In genomic region chr16:89105599-89106151, GRCh38 we compare ENCODE assay signal across 17 cellular contexts. TPM values are rescaled to one million over a fixed set of nuclear protein-coding genes. Genes with fewer than 3 reads are reported as not detected.
DNase-seq lines count a peak whose midpoint lies in the region; ATAC-seq, FAIRE-seq and TF ChIP-seq lines count a peak whose summit lies in the region.
"Had no signal": no experiment of that assay in that cellular context is flagged by ENCODE, and none has a peak within 500 bp of the region (broad histone marks: within the 10 kb centered on the region; RNA-seq: fewer than 3 reads in every experiment).

No MANE protein-coding gene starts in this region.

- no peak overlapping the region for H3K4me3 Mint-ChIP-seq in stimulated activated effector memory CD8-positive, alpha-beta T cell treated with anti-CD3 and anti-CD28 coated beads, Interleukin-12 subunit alpha, Interleukin-12 subunit beta, amount 100 ng/mL, for 72 hours
- H3K4me3 Mint-ChIP-seq: H9 had no signal

- peaks cover 5% of the 10 kb centered on the region; the same call in 1 of the 2 replicates for H3K4me1 ChIP-seq in GM12878 (ENCODE audit: control insufficient read depth, insufficient read depth, low read length)
- H3K4me1 ChIP-seq in kidney (ENCODE audit: control insufficient read depth in 1 of 2, insufficient read depth in 1 of 2, low read depth in 1 of 2, low read length in 2 of 2), result no peaks in the 10 kb centered on the region
- H3K4me1 ChIP-seq in SK-N-SH (ENCODE audit: control insufficient read depth in 1 of 2, insufficient read depth in 2 of 2, low read depth in 1 of 2, low read length in 1 of 2), result no peaks in the 10 kb centered on the region
- H3K4me1 ChIP-seq: SJSA1 had no signal

- H3K36me3 ChIP-seq in GM12878 (ENCODE audit: control insufficient read depth in 2 of 2, insufficient read depth in 2 of 2, low read length in 1 of 2) (peaks cover 20 to 38% of the 10 kb centered on the region in 2 experiments; a peak in 3 of 4 replicates), kidney (ENCODE audit: control insufficient read depth in 1 of 2, insufficient read depth in 2 of 2, low read length in 2 of 2) (peaks cover 18 to 38% of the 10 kb centered on the region in 2 donors), SK-N-SH (replicated peaks in 1 of 2; ENCODE audit: control insufficient read depth in 1 of 2, insufficient read depth in 2 of 2, low read length in 1 of 2) (peaks cover 0 to 55% of the 10 kb centered on the region in 2 experiments)

- no peak overlapping the region for H3K4me3 ChIP-seq in GM12878
- H3K4me3 ChIP-seq in kidney (ENCODE audit: low read length in 2 of 2), result no peak overlapping the region
- no peak overlapping the region for H3K4me3 ChIP-seq in SK-N-SH (ENCODE audit: low read depth in 2 of 2, low read length in 1 of 2)
- H3K4me3 ChIP-seq: SJSA1 had no signal

- H3K27ac Mint-ChIP-seq in activated naive CD4-positive, alpha-beta T cell treated with anti-CD3 and anti-CD28 coated beads, Interleukin-2, amount 50 U/mL, for 72 hours, result peak overlapping the region in 1 of 2 donors; percentile 40
- peak overlapping the region; percentile 79 for H3K27ac Mint-ChIP-seq in stimulated activated effector memory CD8-positive, alpha-beta T cell treated with anti-CD3 and anti-CD28 coated beads, Interleukin-12 subunit alpha, Interleukin-12 subunit beta, amount 100 ng/mL, for 72 hours
- H3K27ac Mint-ChIP-seq: H9 had no signal

- no peak for TF ChIP-seq RAD21 in GM12878 (IDR thresholded peaks at IDR 0.05; ENCODE audit: insufficient read depth, low read depth, low read length)
- no peak for TF ChIP-seq RAD21 in SK-N-SH (IDR thresholded peaks at IDR 0.05; ENCODE audit: low read length)

- ATAC-seq in activated naive CD4-positive, alpha-beta T cell treated with anti-CD3 and anti-CD28 coated beads, Interleukin-2, amount 50 U/mL, for 72 hours, result no peak
- ATAC-seq in GM12878, result no peak
- ATAC-seq in stimulated activated effector memory CD8-positive, alpha-beta T cell treated with anti-CD3 and anti-CD28 coated beads, Interleukin-12 subunit alpha, Interleukin-12 subunit beta, amount 100 ng/mL, for 72 hours, result no peak

- H3K79me2 ChIP-seq in GM12878 (ENCODE audit: control insufficient read depth, insufficient read depth, low read length) (no peaks in the 10 kb centered on the region; the same call in 1 of the 2 replicates), SK-N-SH (ENCODE audit: insufficient read depth) (no peaks in the 10 kb centered on the region)

- no peak overlapping the region for H3K4me2 ChIP-seq in GM12878 (ENCODE audit: control insufficient read depth, insufficient read depth)
- H3K4me2 ChIP-seq in SK-N-SH, result no peak overlapping the region

- TF ChIP-seq POLR2A in GM12878 (IDR thresholded peaks at IDR 0.05; ENCODE audit: low read depth, low read length), result 0 out of 2 replicates have a peak, but pooled peaks have one; percentile 37

- no peak overlapping the region for H3K9ac ChIP-seq in GM12878 (ENCODE audit: control insufficient read depth, insufficient read depth, low read length)
- no peak overlapping the region for H3K9ac ChIP-seq in kidney (ENCODE audit: low read length in 2 of 2)
- H3K9ac ChIP-seq in SK-N-SH, result no peak overlapping the region

- SMC1A ChIA-PET in GM12878 (lab: Charles Lee; ENCODE audit: uncharacterized antibody, unreplicated experiment), result interaction anchor here (1.0 kb wide), 2 partner anchors 9 to 11 kb away, joined by 3 read pairs; no protein-coding TSS in a partner anchor

- RAD21 ChIA-PET in GM12878 (lab: Charles Lee; ENCODE audit: unreplicated experiment), result interaction anchor here (0.8 to 1.8 kb wide), 3 partner anchors 9 to 133 kb away, joined by 3 to 7 read pairs (median 3); no protein-coding TSS in a partner anchor

- no peaks in the 10 kb centered on the region for H3K9me2 ChIP-seq in SK-N-SH

- no peaks in the 10 kb centered on the region for H3K9me3 Mint-ChIP-seq in activated naive CD4-positive, alpha-beta T cell treated with anti-CD3 and anti-CD28 coated beads, Interleukin-2, amount 50 U/mL, for 72 hours
- no peaks in the 10 kb centered on the region for H3K9me3 Mint-ChIP-seq in stimulated activated effector memory CD8-positive, alpha-beta T cell treated with anti-CD3 and anti-CD28 coated beads, Interleukin-12 subunit alpha, Interleukin-12 subunit beta, amount 100 ng/mL, for 72 hours
- H3K9me3 Mint-ChIP-seq: H9 had no signal

- TF ChIP-seq EP300 in GM12878 (IDR thresholded peaks at IDR 0.05; ENCODE audit: borderline replicate concordance in 1 of 2, control insufficient read depth in 1 of 2, low read depth in 2 of 2, low read length in 2 of 2) (no peak), SK-N-SH (IDR thresholded peaks at IDR 0.05; ENCODE audit: borderline replicate concordance in 1 of 2, low read depth in 1 of 2, low read length in 1 of 2) (no peak)

- BruUV-seq in GM12878 (replicated peaks; lab: Mats Ljungman, UMichigan), result no TSS peak

- H3F3A ChIP-seq in SK-N-SH (replicated peaks; ENCODE audit: insufficient read depth), result no peaks in the 10 kb centered on the region

- POLR2A ChIA-PET in GM12878 (lab: Charles Lee), result interaction anchor here (1.0 to 1.8 kb wide), 4 partner anchors 8 to 141 kb away, joined by 3 to 5 read pairs (median 4); no protein-coding TSS in a partner anchor
- POLR2A ChIA-PET in SK-N-SH (lab: Yijun Ruan, JAX), result no interaction called here

- no peaks in the 10 kb centered on the region for H3K27me3 ChIP-seq in GM12878 (replicated peaks in 1 of 2; ENCODE audit: control insufficient read depth in 2 of 2, insufficient read depth in 2 of 2, low read length in 1 of 2)
- no peaks in the 10 kb centered on the region for H3K27me3 ChIP-seq in SK-N-SH (ENCODE audit: insufficient read depth)
- H3K27me3 ChIP-seq: SJSA1 had no signal

- peaks cover 31 to 39% of the 10 kb centered on the region in 2 donors for H3K36me3 Mint-ChIP-seq in activated naive CD4-positive, alpha-beta T cell treated with anti-CD3 and anti-CD28 coated beads, Interleukin-2, amount 50 U/mL, for 72 hours
- H3K36me3 Mint-ChIP-seq in stimulated activated effector memory CD8-positive, alpha-beta T cell treated with anti-CD3 and anti-CD28 coated beads, Interleukin-12 subunit alpha, Interleukin-12 subunit beta, amount 100 ng/mL, for 72 hours, result peaks cover 70% of the 10 kb centered on the region

- H4K20me1 ChIP-seq in GM12878 (ENCODE audit: control insufficient read depth, insufficient read depth) (no peaks in the 10 kb centered on the region), SK-N-SH (ENCODE audit: insufficient read depth) (no peaks in the 10 kb centered on the region)

- 76% methylated on average over 16 of the region's 16 CpGs for WGBS in GM12878 (ENCODE audit: insufficient coverage, insufficient replicate concordance, low lambda C conversion rate, missing lambda C conversion rate)
- WGBS in SK-N-SH (ENCODE audit: low lambda C conversion rate), result 83% methylated on average over 9 of the region's 16 CpGs

- no peak for TF ChIP-seq CTCF in GM12878 (IDR thresholded peaks at IDR 0.05 in 2 of 3, conservative IDR thresholded peaks at IDR 0.05 in 1 of 3; ENCODE audit: control insufficient read depth in 2 of 3, extremely low read depth in 1 of 3, insufficient read depth in 1 of 3, low read depth in 3 of 3, low read length in 3 of 3)
- TF ChIP-seq CTCF in kidney (IDR thresholded peaks at IDR 0.05; ENCODE audit: borderline replicate concordance, extremely low read depth, insufficient read depth), result no peak
- TF ChIP-seq CTCF in SK-N-SH (IDR thresholded peaks at IDR 0.05), result no peak

- in situ Hi-C loops in GM12878 (cut with MboI), result no loop called here

- CTCF ChIA-PET in GM12878 (lab: Yijun Ruan, JAX) (interaction anchor here (0.7 kb wide), 1 partner anchor 8 kb away, joined by 4 read pairs; no protein-coding TSS in a partner anchor), SK-N-SH (lab: Yijun Ruan, JAX) (interaction anchor here (1.2 kb wide), 1 partner anchor 12 kb away, joined by 4 read pairs; the partner anchor contains the start of gene ACSF3)

- intact Hi-C loops in GM12878 (cut with micrococcal nuclease; ENCODE audit: unreplicated experiment) (no loop called here), kidney (cut with DNase I) (no loop called here)

- H3K9me3 ChIP-seq in GM12878 (replicated peaks; ENCODE audit: control insufficient read depth, insufficient read depth, low read length) (no peaks in the 10 kb centered on the region), kidney (ENCODE audit: control insufficient read depth in 1 of 2, low read length in 2 of 2) (no peaks in the 10 kb centered on the region), SK-N-SH (no peaks in the 10 kb centered on the region)
- H3K9me3 ChIP-seq: SJSA1 had no signal

- no peak for FAIRE-seq in GM12878 (lab: Jason Lieb, UNC)
- FAIRE-seq in kidney (lab: Jason Lieb, UNC), result no peak
- FAIRE-seq: A204.1 had no signal

- H2AFZ ChIP-seq in GM12878 (ENCODE audit: control insufficient read depth, low read depth, low read length) (no peak overlapping the region), SK-N-SH (ENCODE audit: low read depth) (no peak overlapping the region)

- H3K27ac ChIP-seq in GM12878 (ENCODE audit: control insufficient read depth, insufficient read depth) (no peak overlapping the region), kidney (ENCODE audit: low read depth in 2 of 2, low read length in 2 of 2) (no peak overlapping the region), SK-N-SH (ENCODE audit: low read depth in 2 of 2, low read length in 1 of 2) (no peak overlapping the region)
- H3K27ac ChIP-seq: C4-2B, RWPE1, SJSA1 had no signal

- peak; percentile 10 for DNase-seq in activated naive CD4-positive, alpha-beta T cell treated with anti-CD3 and anti-CD28 coated beads, Interleukin-2, amount 50 U/mL, for 16 hours
- no peak for DNase-seq in activated naive CD4-positive, alpha-beta T cell treated with anti-CD3 and anti-CD28 coated beads, Interleukin-2, amount 50 U/mL, for 72 hours (ENCODE audit: low spot score in 2 of 2)
- no peak for DNase-seq in GM12878 (ENCODE audit: low read depth, low spot score)
- DNase-seq in kidney, result peak; percentile 48
- DNase-seq in stimulated activated effector memory CD8-positive, alpha-beta T cell treated with anti-CD3 and anti-CD28 coated beads, Interleukin-12 subunit alpha, Interleukin-12 subunit beta, amount 100 ng/mL, for 72 hours (ENCODE audit: low spot score in 2 of 2), result no peak
- no peak for DNase-seq in SK-N-SH
- DNase-seq in cortex of kidney (lab: John Stamatoyannopoulos, UW), result no peak
- DNase-seq in anterior cingulate cortex (lab: John Stamatoyannopoulos, UW), result no peak
- DNase-seq: H9; NCI-H1105 treated with DMSO at 0.1 percent for 48 hours; NCI-H446 treated with DMSO at 0.1 percent for 48 hours; NK-92 treated with Interleukin-12 subunit alpha and Interleukin-12 subunit beta, amount 100 ng/mL, for 24 hours; OCI-M1 had no signal

- H3K4me1 Mint-ChIP-seq in stimulated activated effector memory CD8-positive, alpha-beta T cell treated with anti-CD3 and anti-CD28 coated beads, Interleukin-12 subunit alpha, Interleukin-12 subunit beta, amount 100 ng/mL, for 72 hours, result peaks cover 38% of the 10 kb centered on the region
- H3K4me1 Mint-ChIP-seq: H9 had no signal

RNA-seq across cellular contexts. Expression of gene ACSF3, which starts 12.0 kb away (rescaled TPM):
- 10 to 100 TPM; 33.1 to 59.9 TPM for total RNA-seq in activated naive CD4-positive, alpha-beta T cell treated with anti-CD3 and anti-CD28 coated beads, Interleukin-2, amount 50 U/mL, for 72 hours
- total RNA-seq in GM12878 (2013; cell fraction: nucleolus; rRNA removed), result 60.4 and 72.7 TPM in 2 replicates
- total RNA-seq in GM12878 (2014; rRNA removed) (30.9 and 32.8 TPM in 2 replicates), GM12878 (2014; rRNA removed; fragmentation: Illumina TruSeq; extraction: Trizol) (18.5 and 20.7 TPM in 2 replicates), GM12878 (2021) (36.1 and 43.8 TPM in 2 replicates), kidney (33.2 TPM)
- polyA plus RNA-seq in GM12878 (2011; ENCODE audit: low read depth), result 7.5 TPM
- polyA plus RNA-seq in GM12878 (2011; rRNA removed) (15.1 and 17.8 TPM in 2 replicates), GM12878 (2014; fragmentation: Illumina TruSeq; extraction: Trizol) (15.6 and 16.9 TPM in 2 replicates), GM12878 (2014; fragmentation: Nextera tagmentation; extraction: Ambion mirVana) (1 to 10 TPM; 1.0 to 3.5 TPM), GM12878 (2014; rRNA removed) (36.8 and 39.3 TPM in 2 replicates), GM12878 (2016; fragmentation: Nextera tagmentation; extraction: Ambion mirVana) (10 to 100 TPM; 35.0 to 44.4 TPM), kidney (ENCODE audit: insufficient read depth, low read depth, low replicate concordance) (39.0 TPM), SK-N-SH (2012; rRNA removed) (14.9 and 18.8 TPM in 2 replicates)
- 18.1 and 23.3 TPM in 2 replicates for polyA plus RNA-seq in GM12878 (2011; cell fraction: cytosol; rRNA removed)
- polyA plus RNA-seq in GM12878 (2011; cell fraction: nucleus; rRNA removed), result 28.8 and 39.9 TPM in 2 replicates
- 23.9 and 24.2 TPM in 2 replicates for polyA plus RNA-seq in GM12878 (2012)
- 16.5 and 25.4 TPM in 2 replicates for polyA minus RNA-seq in GM12878 (2011; rRNA and poly(A)+ RNA removed)
- 18.8 and 21.5 TPM in 2 replicates for polyA minus RNA-seq in GM12878 (2011; cell fraction: cytosol; rRNA and poly(A)+ RNA removed)
- polyA minus RNA-seq in GM12878 (2011; cell fraction: nucleus; rRNA and poly(A)+ RNA removed), result 13.2 and 18.4 TPM in 2 replicates
- polyA plus RNA-seq in SK-N-SH (2012; cell fraction: cytosol; rRNA removed), result 9.1 and 11.1 TPM in 2 replicates
- 25.9 and 33.9 TPM in 2 replicates for polyA plus RNA-seq in SK-N-SH (2012; cell fraction: nucleus; rRNA removed)

Comparison
In these comparisons a context has a peak if more than half of its experiments do, and no peak if none do; other contexts are left out.
1. DNase-seq: peak in activated naive CD4-positive, alpha-beta T cell treated with anti-CD3 and anti-CD28 coated beads, Interleukin-2, amount 50 U/mL, for 16 hours (single experiment) and kidney (single experiment); none in activated naive CD4-positive, alpha-beta T cell treated with anti-CD3 and anti-CD28 coated beads, Interleukin-2, amount 50 U/mL, for 72 hours (0 of 2), GM12878 (single experiment), stimulated activated effector memory CD8-positive, alpha-beta T cell treated with anti-CD3 and anti-CD28 coated beads, Interleukin-12 subunit alpha, Interleukin-12 subunit beta, amount 100 ng/mL, for 72 hours (0 of 2), SK-N-SH (single experiment), cortex of kidney (single experiment) and anterior cingulate cortex (0 of 58).